2 cellular contexts compared by ENCODE assay signal in the genomic region with DNA sequence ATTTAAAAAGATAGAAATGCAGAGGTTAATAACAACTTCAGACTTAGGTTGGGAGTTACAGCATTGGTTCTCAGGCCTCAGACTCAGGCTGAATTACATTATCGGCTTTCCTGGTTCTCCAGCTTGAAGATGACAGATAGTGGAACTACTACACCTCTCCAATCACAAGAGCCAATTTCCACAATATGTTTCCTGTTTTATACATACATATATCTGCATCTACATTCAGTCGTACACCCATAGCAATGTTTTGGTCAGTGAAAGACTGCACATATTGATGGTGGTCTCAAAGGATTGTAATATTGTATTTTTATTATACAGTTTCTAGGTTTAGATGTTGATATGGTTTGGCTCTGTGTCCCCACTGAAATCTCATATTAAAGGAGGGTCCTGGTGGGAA.
TF ChIP-seq lines count a peak whose summit lies in the region.

No MANE protein-coding gene starts in this region.

TF ChIP-seq in SK-N-SH, 30 proteins besides CTCF, POLR2A, EP300 and RAD21 (continued from another document):
- TF ChIP-seq, protein P1, sequence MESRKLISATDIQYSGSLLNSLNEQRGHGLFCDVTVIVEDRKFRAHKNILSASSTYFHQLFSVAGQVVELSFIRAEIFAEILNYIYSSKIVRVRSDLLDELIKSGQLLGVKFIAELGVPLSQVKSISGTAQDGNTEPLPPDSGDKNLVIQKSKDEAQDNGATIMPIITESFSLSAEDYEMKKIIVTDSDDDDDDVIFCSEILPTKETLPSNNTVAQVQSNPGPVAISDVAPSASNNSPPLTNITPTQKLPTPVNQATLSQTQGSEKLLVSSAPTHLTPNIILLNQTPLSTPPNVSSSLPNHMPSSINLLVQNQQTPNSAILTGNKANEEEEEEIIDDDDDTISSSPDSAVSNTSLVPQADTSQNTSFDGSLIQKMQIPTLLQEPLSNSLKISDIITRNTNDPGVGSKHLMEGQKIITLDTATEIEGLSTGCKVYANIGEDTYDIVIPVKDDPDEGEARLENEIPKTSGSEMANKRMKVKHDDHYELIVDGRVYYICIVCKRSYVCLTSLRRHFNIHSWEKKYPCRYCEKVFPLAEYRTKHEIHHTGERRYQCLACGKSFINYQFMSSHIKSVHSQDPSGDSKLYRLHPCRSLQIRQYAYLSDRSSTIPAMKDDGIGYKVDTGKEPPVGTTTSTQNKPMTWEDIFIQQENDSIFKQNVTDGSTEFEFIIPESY (IDR thresholded peaks at IDR 0.05; ENCODE audit: borderline replicate concordance, low read depth): no peak
- TF ChIP-seq TAF1 (IDR thresholded peaks at IDR 0.05; ENCODE audit: borderline replicate concordance, low read depth, low read length) (no peak), MAX (IDR thresholded peaks at IDR 0.05; ENCODE audit: low read depth) (no peak), GATA2 (CRISPR knock-in tag; IDR thresholded peaks at IDR 0.05) (no peak), GABPA (IDR thresholded peaks at IDR 0.05; ENCODE audit: low read depth) (no peak), FOSL2 (IDR thresholded peaks at IDR 0.05; ENCODE audit: borderline replicate concordance, low read depth) (no peak), TEAD4 (IDR thresholded peaks at IDR 0.05; ENCODE audit: borderline replicate concordance, insufficient read depth) (no peak), PBX3 (IDR thresholded peaks at IDR 0.05) (no peak), NFIC (IDR thresholded peaks at IDR 0.05; ENCODE audit: borderline replicate concordance) (no peak), NRF1 (IDR thresholded peaks at IDR 0.05; ENCODE audit: low read depth, low read length) (no peak)
TF ChIP-seq in SK-N-SH: peak in this region for 0.

TF ChIP-seq in SK-N-SH treated with all-trans-retinoic acid at 6 μM for 48 hours, 23 proteins besides CTCF, POLR2A, EP300 and RAD21 (continued from another document):
- TF ChIP-seq, protein P2, sequence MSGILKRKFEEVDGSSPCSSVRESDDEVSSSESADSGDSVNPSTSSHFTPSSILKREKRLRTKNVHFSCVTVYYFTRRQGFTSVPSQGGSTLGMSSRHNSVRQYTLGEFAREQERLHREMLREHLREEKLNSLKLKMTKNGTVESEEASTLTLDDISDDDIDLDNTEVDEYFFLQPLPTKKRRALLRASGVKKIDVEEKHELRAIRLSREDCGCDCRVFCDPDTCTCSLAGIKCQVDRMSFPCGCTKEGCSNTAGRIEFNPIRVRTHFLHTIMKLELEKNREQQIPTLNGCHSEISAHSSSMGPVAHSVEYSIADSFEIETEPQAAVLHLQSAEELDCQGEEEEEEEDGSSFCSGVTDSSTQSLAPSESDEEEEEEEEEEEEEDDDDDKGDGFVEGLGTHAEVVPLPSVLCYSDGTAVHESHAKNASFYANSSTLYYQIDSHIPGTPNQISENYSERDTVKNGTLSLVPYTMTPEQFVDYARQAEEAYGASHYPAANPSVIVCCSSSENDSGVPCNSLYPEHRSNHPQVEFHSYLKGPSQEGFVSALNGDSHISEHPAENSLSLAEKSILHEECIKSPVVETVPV (CRISPR knock-in tag; IDR thresholded peaks at IDR 0.05): no peak
- no peak for TF ChIP-seq ZNF565 (CRISPR knock-in tag; conservative IDR thresholded peaks at IDR 0.05; ENCODE audit: low read depth)
- TF ChIP-seq ISL1 (CRISPR knock-in tag; IDR thresholded peaks at IDR 0.05): no peak
- no peak for TF ChIP-seq TCF4 (CRISPR knock-in tag; IDR thresholded peaks at IDR 0.05; ENCODE audit: borderline replicate concordance)
- TF ChIP-seq PPARA (CRISPR knock-in tag; IDR thresholded peaks at IDR 0.05; ENCODE audit: borderline replicate concordance): no peak
- TF ChIP-seq, protein P3, sequence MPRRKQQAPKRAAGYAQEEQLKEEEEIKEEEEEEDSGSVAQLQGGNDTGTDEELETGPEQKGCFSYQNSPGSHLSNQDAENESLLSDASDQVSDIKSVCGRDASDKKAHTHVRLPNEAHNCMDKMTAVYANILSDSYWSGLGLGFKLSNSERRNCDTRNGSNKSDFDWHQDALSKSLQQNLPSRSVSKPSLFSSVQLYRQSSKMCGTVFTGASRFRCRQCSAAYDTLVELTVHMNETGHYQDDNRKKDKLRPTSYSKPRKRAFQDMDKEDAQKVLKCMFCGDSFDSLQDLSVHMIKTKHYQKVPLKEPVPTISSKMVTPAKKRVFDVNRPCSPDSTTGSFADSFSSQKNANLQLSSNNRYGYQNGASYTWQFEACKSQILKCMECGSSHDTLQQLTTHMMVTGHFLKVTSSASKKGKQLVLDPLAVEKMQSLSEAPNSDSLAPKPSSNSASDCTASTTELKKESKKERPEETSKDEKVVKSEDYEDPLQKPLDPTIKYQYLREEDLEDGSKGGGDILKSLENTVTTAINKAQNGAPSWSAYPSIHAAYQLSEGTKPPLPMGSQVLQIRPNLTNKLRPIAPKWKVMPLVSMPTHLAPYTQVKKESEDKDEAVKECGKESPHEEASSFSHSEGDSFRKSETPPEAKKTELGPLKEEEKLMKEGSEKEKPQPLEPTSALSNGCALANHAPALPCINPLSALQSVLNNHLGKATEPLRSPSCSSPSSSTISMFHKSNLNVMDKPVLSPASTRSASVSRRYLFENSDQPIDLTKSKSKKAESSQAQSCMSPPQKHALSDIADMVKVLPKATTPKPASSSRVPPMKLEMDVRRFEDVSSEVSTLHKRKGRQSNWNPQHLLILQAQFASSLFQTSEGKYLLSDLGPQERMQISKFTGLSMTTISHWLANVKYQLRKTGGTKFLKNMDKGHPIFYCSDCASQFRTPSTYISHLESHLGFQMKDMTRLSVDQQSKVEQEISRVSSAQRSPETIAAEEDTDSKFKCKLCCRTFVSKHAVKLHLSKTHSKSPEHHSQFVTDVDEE (CRISPR knock-in tag; IDR thresholded peaks at IDR 0.05): no peak
- no peak for TF ChIP-seq SNAI2 (CRISPR knock-in tag; IDR thresholded peaks at IDR 0.05)
- TF ChIP-seq POU6F1 (CRISPR knock-in tag; IDR thresholded peaks at IDR 0.05; ENCODE audit: borderline replicate concordance, low read depth): no peak
- TF ChIP-seq CSDC2 (CRISPR knock-in tag; IDR thresholded peaks at IDR 0.05): no peak
- TF ChIP-seq ARNTL (CRISPR knock-in tag; IDR thresholded peaks at IDR 0.05; ENCODE audit: borderline replicate concordance, low read depth): no peak
- no peak for TF ChIP-seq GLIS3 (CRISPR knock-in tag; IDR thresholded peaks at IDR 0.05)
- no peak for TF ChIP-seq TOX (CRISPR knock-in tag; IDR thresholded peaks at IDR 0.05; ENCODE audit: borderline replicate concordance)
- no peak for TF ChIP-seq CREB5 (CRISPR knock-in tag; IDR thresholded peaks at IDR 0.05; ENCODE audit: low read depth)
- TF ChIP-seq ZC3H10 (CRISPR knock-in tag; IDR thresholded peaks at IDR 0.05): no peak
